ENCODE assay signal across 8 cellular contexts in the genomic region with DNA sequence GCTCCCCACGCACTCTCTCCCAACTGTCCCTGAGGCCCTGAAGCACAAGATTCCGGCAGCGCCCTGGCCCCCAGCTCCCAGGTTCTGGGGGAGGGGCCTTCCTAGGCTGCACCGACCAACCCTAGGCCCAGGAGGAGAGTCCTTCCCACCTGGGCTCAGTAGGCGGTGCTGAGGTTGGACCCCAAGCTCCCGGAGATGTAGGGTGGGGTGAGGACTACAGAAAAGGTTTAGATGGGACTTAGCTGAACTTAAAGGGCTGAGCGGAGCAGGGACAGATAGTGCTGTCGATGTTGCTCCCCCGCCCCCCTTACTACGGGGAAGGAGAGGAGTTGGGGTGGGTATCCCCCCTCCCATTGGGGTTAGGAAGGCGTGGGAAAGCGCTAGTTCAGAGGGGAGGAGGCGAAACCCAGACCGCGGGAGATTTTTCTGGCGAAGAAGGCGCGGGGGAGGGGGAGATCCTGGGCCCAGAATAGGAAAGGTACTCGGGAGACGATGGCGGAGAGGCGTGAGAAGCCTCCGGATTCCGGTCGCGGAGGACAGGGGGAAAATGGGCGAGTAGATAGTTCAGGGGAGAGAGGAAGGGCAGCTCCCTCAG. TPM values are rescaled to one million over a fixed set of nuclear protein-coding genes. Genes with fewer than 3 reads are reported as not detected.
A peak's percentile ranks its signal among the peaks of the same experiment; 100 is the strongest.
DNase-seq lines count a peak whose midpoint lies in the region; ATAC-seq and TF ChIP-seq lines count a peak whose summit lies in the region.

No MANE protein-coding gene starts in this region.

- no peaks in the 10 kb centered on the region for H3K27me3 ChIP-seq in Peyer's patch

- H3K4me3 Mint-ChIP-seq in HFFc6, result peak overlapping the region; percentile 97

- peaks cover 66% of the 10 kb centered on the region for H3K4me1 Mint-ChIP-seq in HFFc6 (ENCODE audit: low read depth)

- DNase-seq in HFFc6, result no peak
- peak; percentile 46 to 73 (median 71) for DNase-seq in Peyer's patch
- peak; percentile 16 for DNase-seq in cardiac fibroblast (ENCODE audit: low read depth in 2 of 2)
- DNase-seq in left lobe of liver (ENCODE audit: low spot score), result peak; percentile 70
- peak; percentile 18 for DNase-seq in stimulated activated naive CD4-positive, alpha-beta T cell treated with Interleukin-2 at 50 U/mL for 16 hours (lab: John Stamatoyannopoulos, UW)

- H3K36me3 Mint-ChIP-seq in HFFc6 (ENCODE audit: low read depth), result peaks cover 22% of the 10 kb centered on the region

- ATAC-seq in left lobe of liver, result peak; percentile 13
- no peak for ATAC-seq in HG02571 (IDR thresholded peaks at IDR 0.05; ENCODE audit: unreplicated experiment)
- ATAC-seq in HG03457 (IDR thresholded peaks at IDR 0.05; ENCODE audit: unreplicated experiment), result no peak

- H3K4me3 ChIP-seq in Peyer's patch, result peak overlapping the region; percentile 75 to 93 (median 79)
- H3K4me3 ChIP-seq in cardiac fibroblast (replicated peaks in 1 of 2; ENCODE audit: low read depth in 2 of 2, low read length in 2 of 2), result peak overlapping the region; percentile 83 to 95

- no peaks in the 10 kb centered on the region for H3K9me3 Mint-ChIP-seq in HFFc6

- no peaks in the 10 kb centered on the region for H3K9me3 ChIP-seq in Peyer's patch

- TF ChIP-seq CTCF in C4-2B (conservative IDR thresholded peaks at IDR 0.05) (no peak), HFFc6 (IDR thresholded peaks at IDR 0.05) (no peak), Peyer's patch (IDR thresholded peaks at IDR 0.05) (no peak), cardiac fibroblast (IDR thresholded peaks at IDR 0.05; ENCODE audit: low read depth, low read length) (no peak)

- peaks cover 2% of the 10 kb centered on the region for H3K27me3 Mint-ChIP-seq in HFFc6 (ENCODE audit: insufficient read depth)

- H3K4me1 ChIP-seq in Peyer's patch, result peaks cover 7 to 53% (median 33%) of the 10 kb centered on the region in 4 donors

- H3K27ac ChIP-seq in C4-2B (peak overlapping the region; percentile 90), Peyer's patch (peak overlapping the region; percentile 92 to 99 (median 96))

- peak overlapping the region; percentile 75 for H3K27ac Mint-ChIP-seq in HFFc6

- peak in 1 of 2 donors; percentile 34 for TF ChIP-seq POLR2A in Peyer's patch (IDR thresholded peaks at IDR 0.05)

- peaks cover 0 to 20% (median 0%) of the 10 kb centered on the region in 3 donors for H3K36me3 ChIP-seq in Peyer's patch

RNA-seq across cellular contexts. Expression of a gene that starts 4.2 kb away (rescaled TPM):
- 10 to 100 TPM; 54.2 to 60.4 (median 57.3) TPM for total RNA-seq in HFFc6 (2021; fragmentation: NEBNext Ultra II Directional; extraction: Animal tissue kit (Norgen Biotek cat#: 25700))
- total RNA-seq in Peyer's patch, result 100 to 1,000 TPM in 3 of 4 donors, 10 to 100 TPM in 1; 98.2 to 259 (median 141) TPM
- total RNA-seq in left lobe of liver, result 32.2 TPM

RNA-seq across cellular contexts. Expression of a gene that starts 11.4 kb away (rescaled TPM):
- 100 to 1,000 TPM; 690 to 799 (median 765) TPM for total RNA-seq in HFFc6 (2021; fragmentation: NEBNext Ultra II Directional; extraction: Animal tissue kit (Norgen Biotek cat#: 25700))
- total RNA-seq in Peyer's patch, result 100 to 1,000 TPM; 333 to 768 (median 688) TPM
- total RNA-seq in left lobe of liver, result 344 TPM

RNA-seq across cellular contexts. Expression of a gene that starts 53.7 kb away (rescaled TPM):
- total RNA-seq in HFFc6 (2021; fragmentation: NEBNext Ultra II Directional; extraction: Animal tissue kit (Norgen Biotek cat#: 25700)), result 100 to 1,000 TPM; 177 to 229 (median 216) TPM
- total RNA-seq in Peyer's patch, result 10 to 100 TPM; 50.6 to 95.7 (median 67.3) TPM
- 72.1 TPM for total RNA-seq in left lobe of liver
